Comparison of ENCODE assay signal across 13 cellular contexts in the genomic region with DNA sequence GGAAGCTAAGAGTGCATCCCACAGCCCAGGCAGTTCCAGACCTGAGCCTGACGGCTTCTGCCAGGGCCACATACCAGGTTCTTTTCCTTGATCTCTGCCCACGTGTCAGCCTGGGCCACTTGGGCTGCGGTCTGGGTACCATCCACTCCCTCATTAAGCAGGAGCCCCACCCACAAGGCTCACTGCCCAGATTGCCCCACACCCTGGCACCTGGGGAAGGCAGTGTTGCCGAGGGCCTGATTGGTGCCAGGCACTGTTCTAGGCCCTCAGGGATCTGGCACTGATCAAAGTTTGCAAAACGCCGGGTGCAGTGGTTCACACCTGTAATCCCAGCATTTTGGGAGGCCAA. TPM values are rescaled to one million over a fixed set of nuclear protein-coding genes. Genes with fewer than 3 reads are reported as not detected.
DNase-seq lines count a peak whose midpoint lies in the region; ATAC-seq, FAIRE-seq and TF ChIP-seq lines count a peak whose summit lies in the region.
"Had no signal": no experiment of that assay in that cellular context is flagged by ENCODE, and none has a peak within 500 bp of the region (broad histone marks: within the 10 kb centered on the region; RNA-seq: fewer than 3 reads in every experiment).

No MANE protein-coding gene starts in this region.

- H2AFZ ChIP-seq in DND-41 (ENCODE audit: low read depth, low read length) (no peak overlapping the region), PC-9 (no peak overlapping the region)

- TF ChIP-seq CTCF in DND-41 (IDR thresholded peaks at IDR 0.05; ENCODE audit: borderline replicate concordance, extremely low read depth, low read length, poor library complexity, severe bottlenecking) (no peak), PC-9 (conservative IDR thresholded peaks at IDR 0.05) (no peak), D721Med (IDR thresholded peaks at IDR 0.05; ENCODE audit: insufficient read depth, missing control alignments) (no peak)

- H3K36me3 ChIP-seq in DND-41 (ENCODE audit: insufficient read depth, low read length) (peaks cover 63% of the 10 kb centered on the region), iPS-20b (ENCODE audit: insufficient read depth, low read depth, low read length) (peaks cover 26% of the 10 kb centered on the region), small intestine (ENCODE audit: control insufficient read depth in 2 of 2, insufficient read depth in 2 of 2, low read length in 2 of 2) (peaks cover 0 to 4% of the 10 kb centered on the region in 2 donors), PC-9 (ENCODE audit: low read depth) (peaks cover 33% of the 10 kb centered on the region)

- peaks cover 51 to 58% (median 54%) of the 10 kb centered on the region in 3 donors for H3K4me1 Mint-ChIP-seq in T-cell

- H3K27me3 ChIP-seq in DND-41 (ENCODE audit: insufficient read depth, low read length, poor library complexity) (no peaks in the 10 kb centered on the region), iPS-20b (ENCODE audit: insufficient read depth, low read length) (no peaks in the 10 kb centered on the region), small intestine (ENCODE audit: control insufficient read depth in 2 of 2, insufficient read depth in 2 of 2, low read length in 2 of 2) (no peaks in the 10 kb centered on the region), PC-9 (ENCODE audit: insufficient read depth, low read depth) (no peaks in the 10 kb centered on the region)
- H3K27me3 ChIP-seq: ascending aorta had no signal

- H4K20me1 ChIP-seq in DND-41 (ENCODE audit: insufficient read depth, low read length) (peaks cover 11% of the 10 kb centered on the region), PC-9 (ENCODE audit: insufficient read depth) (peaks cover 13% of the 10 kb centered on the region)

- no peaks in the 10 kb centered on the region for H3K27me3 Mint-ChIP-seq in T-cell

- POLR2A ChIA-PET in T-cell (lab: Charles Lee) (interaction anchor here in 1 of 2 donors (0.6 kb wide), 1 partner anchor 17 kb away, joined by 6 read pairs; no protein-coding TSS in a partner anchor), PC-9 (lab: Charles Lee; ENCODE audit: unreplicated experiment) (no interaction called here)

- H3K4me2 ChIP-seq in DND-41 (ENCODE audit: insufficient read depth, low read length) (no peak overlapping the region), PC-9 (no peak overlapping the region)

- H3K27ac ChIP-seq in DND-41 (ENCODE audit: low read length) (peak overlapping the region; percentile 59; the same call in 1 of the 2 replicates), iPS-20b (ENCODE audit: low read length) (no peak overlapping the region), small intestine (ENCODE audit: low read depth in 1 of 2, low read length in 1 of 2) (peak overlapping the region; percentile 24 to 52), PC-9 (no peak overlapping the region)

- no peak overlapping the region for H3K9ac ChIP-seq in DND-41 (ENCODE audit: low read depth, low read length)
- H3K9ac ChIP-seq in iPS-20b (ENCODE audit: low read depth, low read length): peak overlapping the region; percentile 37; the same call in 1 of the 2 replicates

- FAIRE-seq in small intestine (lab: Jason Lieb, UNC) (no peak), D721Med (lab: Jason Lieb, UNC) (no peak)

- H3K4me3 ChIP-seq in DND-41 (ENCODE audit: low read depth in 1 of 2, low read length in 2 of 2) (no peak overlapping the region), iPS-20b (ENCODE audit: low read length) (no peak overlapping the region), small intestine (ENCODE audit: low read depth in 1 of 2, low read length in 2 of 2) (no peak overlapping the region), PC-9 (no peak overlapping the region)
- H3K4me3 ChIP-seq: ascending aorta had no signal

- ATAC-seq in DND-41 (ENCODE audit: insufficient read depth, low read depth) (no peak), T-cell (replicated peaks in 1 of 4) (no peak)

- CTCF ChIA-PET in T-cell (lab: Charles Lee): interaction anchor here (0.6 to 1.6 kb wide), 3 partner anchors 11 to 73 kb away, joined by 3 to 4 read pairs (median 3); a partner anchor contains a TSS
- CTCF ChIA-PET in PC-9 (lab: Charles Lee): interaction anchor here (0.6 kb wide), 1 partner anchor 137 kb away, joined by 4 read pairs; no protein-coding TSS in a partner anchor

- peaks cover 7% of the 10 kb centered on the region for H3K36me3 Mint-ChIP-seq in T-cell

- 0 out of 2 replicates have a peak, but pooled peaks cover 2% of the 10 kb centered on the region for H3K4me1 ChIP-seq in DND-41 (ENCODE audit: insufficient read depth, low read length)
- H3K4me1 ChIP-seq in iPS-20b (ENCODE audit: insufficient read depth, low read length): peaks cover 2% of the 10 kb centered on the region; the same call in 1 of the 2 replicates
- peaks cover 4 to 5% of the 10 kb centered on the region in 2 donors for H3K4me1 ChIP-seq in small intestine (ENCODE audit: control insufficient read depth in 2 of 2, insufficient read depth in 1 of 2, low read depth in 1 of 2, low read length in 1 of 2)
- H3K4me1 ChIP-seq in PC-9 (replicated peaks; ENCODE audit: insufficient read depth): no peaks in the 10 kb centered on the region

- H3K9me3 Mint-ChIP-seq in T-cell: no peaks in the 10 kb centered on the region

- H3K79me2 ChIP-seq in DND-41 (ENCODE audit: insufficient read depth, low read length) (no peaks in the 10 kb centered on the region), PC-9 (ENCODE audit: low read depth) (no peaks in the 10 kb centered on the region)

- BruUV-seq in PC-9 (replicated peaks; lab: Mats Ljungman, UMichigan): no TSS peak

- DNase-seq in DND-41 (no peak), T-cell (no peak), small intestine (peak; percentile 90), UCSD-AML1 (lab: John Stamatoyannopoulos, UW; ENCODE audit: unreplicated experiment) (no peak), PC-9 (no peak), NCI-H82 (lab: John Stamatoyannopoulos, UW) (no peak), D721Med (ENCODE audit: insufficient read length, low spot score) (no peak)
- DNase-seq: NCI-H226 had no signal

- H3F3A ChIP-seq in PC-9 (ENCODE audit: insufficient read depth, low read depth): peaks cover 33% of the 10 kb centered on the region

- H3K4me3 Mint-ChIP-seq in T-cell: peak overlapping the region in 1 of 3 donors; percentile 66

- intact Hi-C loops in PC-9 (cut with micrococcal nuclease; ENCODE audit: unreplicated experiment): loop anchor here (5.0 kb wide), 1 partner anchor 168 kb away; no protein-coding TSS in a partner anchor

- H3K9me2 ChIP-seq in PC-9 (ENCODE audit: insufficient read depth): no peaks in the 10 kb centered on the region

- H3K27ac Mint-ChIP-seq in T-cell: peak overlapping the region; percentile 93 to 96

- WGBS in small intestine, 3 donors: 15 to 54% (median 32%) methylated on average over 6 of the region's 6 CpGs

- H3K9me3 ChIP-seq in DND-41 (ENCODE audit: insufficient read depth, low read length, severe bottlenecking) (no peaks in the 10 kb centered on the region), iPS-20b (ENCODE audit: insufficient read depth, low read depth, low read length) (no peaks in the 10 kb centered on the region), small intestine (ENCODE audit: control insufficient read depth, low read depth) (no peaks in the 10 kb centered on the region), PC-9 (ENCODE audit: insufficient read depth, low read depth) (no peaks in the 10 kb centered on the region)
- H3K9me3 ChIP-seq: ascending aorta had no signal

RNA-seq across cellular contexts. Expression of a gene that starts 15.4 kb away (rescaled TPM):
- total RNA-seq in T-cell (100 to 1,000 TPM in 2 of 5 donors, 10 to 100 TPM in 3; 83.8 to 105 (median 97.7) TPM), PC-9 (2021) (99.2 and 102 TPM in 2 replicates)
- 10 to 100 TPM; 44.4 to 73.2 (median 67.5) TPM for polyA plus RNA-seq in small intestine

RNA-seq across cellular contexts. Expression of a gene that starts 15.5 kb away (rescaled TPM):
- total RNA-seq in T-cell (100 to 1,000 TPM in 1 of 5 donors, 10 to 100 TPM in 4; 91.3 to 111 (median 93.6) TPM), PC-9 (2021) (52.1 and 60.5 TPM in 2 replicates)
- polyA plus RNA-seq in small intestine: 10 to 100 TPM; 20.8 to 29.1 (median 27.9) TPM

RNA-seq across cellular contexts. Expression of a gene that starts 34.5 kb away (rescaled TPM):
- total RNA-seq in T-cell (10 to 100 TPM in 3 of 5 donors, 1 to 10 TPM in 2; 3.1 to 11.3 (median 10.7) TPM), PC-9 (2021) (10.9 and 13.5 TPM in 2 replicates)
- 10 to 100 TPM; 27.7 to 98.6 (median 87.0) TPM for polyA plus RNA-seq in small intestine

RNA-seq across cellular contexts. Expression of a gene that starts 44.1 kb away (rescaled TPM):
- total RNA-seq in T-cell (1 to 10 TPM in 1 of 5 donors, under 1 TPM in 1, not detected in 3; 0.63 to 1.4 TPM), PC-9 (2021) (not detected in 2 replicates)
- polyA plus RNA-seq in small intestine: 100 to 1,000 TPM; 174 to 256 (median 210) TPM
- total RNA-seq: ascending aorta, left cardiac atrium, M059J, RPMI7951 had no signal

RNA-seq across cellular contexts. Expression of a gene that starts 51.4 kb away (rescaled TPM):
- 100 to 1,000 TPM in 2 of 5 donors, 10 to 100 TPM in 3; 39.5 to 206 (median 99.2) TPM for total RNA-seq in T-cell
- polyA plus RNA-seq in small intestine: 100 to 1,000 TPM in 2 of 3 donors, 10 to 100 TPM in 1; 36.9 to 396 (median 232) TPM
- total RNA-seq in PC-9 (2021): 734 and 791 TPM in 2 replicates

Comparison
In these comparisons a context has a peak if more than half of its experiments do, and no peak if none do; other contexts are left out.
1. H3K27ac ChIP-seq: peak in DND-41 (single experiment) and small intestine (2 of 2); none in iPS-20b (single experiment) and PC-9 (single experiment).